1 cellular context compared by ENCODE assay signal in genomic region chr15:65650312-65651041, GRCh38.
TF ChIP-seq lines count a peak whose summit lies in the region.

No MANE protein-coding gene starts in this region.

TF ChIP-seq in HEK293, 187 proteins besides CTCF, POLR2A, EP300 and RAD21 (continued from another document):
- no peak for TF ChIP-seq ZNF26 (tag by site-specific recombination; IDR thresholded peaks at IDR 0.05)
- TF ChIP-seq PRDM1 (tag by site-specific recombination; IDR thresholded peaks at IDR 0.05): peak; percentile 100
